1 cellular context compared by ENCODE assay signal in the genomic region with DNA sequence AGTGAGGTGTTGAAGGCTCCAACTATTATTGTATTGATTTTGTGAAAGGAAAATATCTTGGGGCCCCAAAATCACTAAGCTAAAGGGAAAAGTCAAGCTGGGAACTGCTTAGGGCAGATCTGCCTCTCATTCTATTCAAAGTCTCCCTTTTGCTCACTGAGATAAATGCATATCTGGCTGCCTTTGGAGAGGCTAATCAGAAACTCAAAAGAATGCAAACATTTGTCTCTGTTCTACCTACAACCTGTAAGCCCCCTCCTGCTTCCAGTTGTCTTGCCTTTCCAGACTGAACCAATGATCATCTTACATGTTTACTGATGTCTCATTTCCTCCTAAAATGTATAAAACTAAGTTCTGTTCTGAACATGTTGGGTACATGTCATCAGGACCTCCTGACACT.
TF ChIP-seq lines count a peak whose summit lies in the region.

No MANE protein-coding gene starts in this region.

TF ChIP-seq in GM23338, 12 proteins besides CTCF, POLR2A, EP300 and RAD21 (continued from another document):
- TF ChIP-seq ZNF462 (CRISPR knock-in tag; IDR thresholded peaks at IDR 0.05) (peak; percentile 39; the same call in 1 of the 2 replicates), NANOG (IDR thresholded peaks at IDR 0.05; ENCODE audit: borderline replicate concordance) (peak; percentile 60; the same call in 1 of the 2 replicates)
